Comparison of ENCODE assay signal across 2 cellular contexts in genomic region chr2:9103663-9104277, GRCh38.
TF ChIP-seq lines count a peak whose summit lies in the region.

No MANE protein-coding gene starts in this region.

TF ChIP-seq in HepG2, 621 proteins besides CTCF, POLR2A, EP300 and RAD21:
- no peak for TF ChIP-seq SATB2 (CRISPR knock-in tag; IDR thresholded peaks at IDR 0.05)
- TF ChIP-seq RBFOX2 (IDR thresholded peaks at IDR 0.05; ENCODE audit: low read depth, low read length) = no peak
- TF ChIP-seq ATF2 (CRISPR knock-in tag; IDR thresholded peaks at IDR 0.05) = no peak
- TF ChIP-seq PHF8 (CRISPR knock-in tag; IDR thresholded peaks at IDR 0.05) = no peak
- TF ChIP-seq GMEB2 (CRISPR knock-in tag; IDR thresholded peaks at IDR 0.05; ENCODE audit: low read depth) = no peak
- TF ChIP-seq PHF21A (CRISPR knock-in tag; IDR thresholded peaks at IDR 0.05) = no peak
- TF ChIP-seq EZH2 (conservative IDR thresholded peaks at IDR 0.05; ENCODE audit: low read depth, low read length) = no peak
- no peak for TF ChIP-seq ZBTB43 (CRISPR knock-in tag; conservative IDR thresholded peaks at IDR 0.05)
- TF ChIP-seq ADNP (CRISPR knock-in tag; IDR thresholded peaks at IDR 0.05) = no peak
- TF ChIP-seq TEAD3 (CRISPR knock-in tag; optimal IDR thresholded peaks at IDR 0.05; ENCODE audit: borderline replicate concordance) = no peak

TF ChIP-seq in H1, 55 proteins besides CTCF, POLR2A, EP300 and RAD21:
- TF ChIP-seq SP1 (IDR thresholded peaks at IDR 0.05; ENCODE audit: low read depth, low read length) (peak; percentile 28; the same call in 1 of the 2 replicates), SRF (IDR thresholded peaks at IDR 0.05; ENCODE audit: low read depth, low read length) (peak; percentile 74), SUZ12 (IDR thresholded peaks at IDR 0.05; ENCODE audit: low read length) (no peak), JUN (IDR thresholded peaks at IDR 0.05; ENCODE audit: low read depth, low read length) (no peak)
